4 cellular contexts compared by ENCODE assay signal in the genomic region with DNA sequence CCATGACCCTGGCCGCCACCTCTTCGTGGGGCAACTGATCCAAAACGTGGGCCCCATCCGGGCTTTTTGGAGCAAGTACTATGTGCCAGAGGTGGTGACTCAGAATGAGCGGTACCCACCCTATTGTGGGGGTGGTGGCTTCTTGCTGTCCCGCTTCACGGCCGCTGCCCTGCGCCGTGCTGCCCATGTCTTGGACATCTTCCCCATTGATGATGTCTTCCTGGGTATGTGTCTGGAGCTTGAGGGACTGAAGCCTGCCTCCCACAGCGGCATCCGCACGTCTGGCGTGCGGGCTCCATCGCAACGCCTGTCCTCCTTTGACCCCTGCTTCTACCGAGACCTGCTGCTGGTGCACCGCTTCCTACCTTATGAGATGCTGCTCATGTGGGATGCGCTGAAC. TPM values are rescaled to one million over a fixed set of nuclear protein-coding genes. Genes with fewer than 3 reads are reported as not detected.
"Had no signal": no experiment of that assay in that cellular context is flagged by ENCODE, and none has a peak within 500 bp of the region (broad histone marks: within the 10 kb centered on the region; RNA-seq: fewer than 3 reads in every experiment).

No MANE protein-coding gene starts in this region.

- DNase-seq: GDM1, GF-D8 had no signal

- ATAC-seq: GM12878 had no signal

- H3K4me3 ChIP-seq: GM12878 had no signal

RNA-seq across cellular contexts. Expression of gene INSL3, which starts 9.6 kb away (rescaled TPM):
- total RNA-seq: G401 had no signal

RNA-seq across cellular contexts. Expression of gene B3GNT3, which starts 16.7 kb away (rescaled TPM):
- total RNA-seq: G401, GM12878 had no signal
- polyA plus RNA-seq: GM12878 had no signal
